Comparison of ENCODE assay signal across 17 cellular contexts in the genomic region with DNA sequence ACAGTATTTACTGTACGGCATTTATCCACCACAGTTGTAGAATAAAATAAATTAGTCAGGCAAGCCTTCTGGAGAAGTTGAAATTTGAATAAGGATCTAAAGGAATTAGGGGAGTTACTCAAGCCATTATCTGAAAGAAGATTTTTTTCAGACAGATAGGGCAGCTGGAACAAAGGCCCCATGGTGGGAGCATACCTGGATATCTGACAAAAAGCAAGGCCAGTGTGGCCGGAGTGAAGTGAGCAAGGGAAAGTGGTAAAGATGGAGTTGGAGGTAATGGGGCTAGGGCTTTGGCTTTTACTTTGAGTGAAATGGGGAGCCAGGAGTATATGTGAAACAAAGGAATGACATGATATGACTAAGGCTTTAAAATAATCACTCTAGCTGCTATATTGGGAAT.
"Had no signal": no experiment of that assay in that cellular context is flagged by ENCODE, and none has a peak within 500 bp of the region (broad histone marks: within the 10 kb centered on the region; RNA-seq: fewer than 3 reads in every experiment).

No MANE protein-coding gene starts in this region.

- H3K27ac ChIP-seq: cardiac muscle cell, foreskin keratinocyte, tibial artery had no signal

- H3K4me1 ChIP-seq: foreskin keratinocyte, tibial artery had no signal

- H3K27ac Mint-ChIP-seq: activated naive CD8-positive, alpha-beta T cell treated with anti-CD3 and anti-CD28 coated beads for 36 hours had no signal

- H3K4me3 ChIP-seq: cardiac muscle cell, lung, tibial artery had no signal

- ATAC-seq: effector memory CD8-positive, alpha-beta T cell; foreskin keratinocyte; stimulated activated naive CD8-positive, alpha-beta T cell treated with anti-CD3 and anti-CD28 coated beads, Interleukin-15, Interleukin-2, amounts not matched to agents 100 U/mL and 50 U/mL, for 24 hours had no signal

- H3K36me3 ChIP-seq: cardiac muscle cell, tibial artery had no signal

- H3K27me3 ChIP-seq: cardiac muscle cell, foreskin keratinocyte, tibial artery had no signal

- H3K27me3 Mint-ChIP-seq: activated naive CD8-positive, alpha-beta T cell treated with anti-CD3 and anti-CD28 coated beads for 36 hours; effector memory CD8-positive, alpha-beta T cell had no signal

- H3K4me3 Mint-ChIP-seq: activated naive CD8-positive, alpha-beta T cell treated with anti-CD3 and anti-CD28 coated beads for 36 hours; effector memory CD8-positive, alpha-beta T cell had no signal

- H3K9me3 ChIP-seq: tibial artery had no signal

- DNase-seq: activated CD4-positive, alpha-beta T cell treated with anti-CD3 and anti-CD28 coated beads, Interleukin-2, amount 50 U/mL, for 48 hours; activated naive CD8-positive, alpha-beta T cell treated with anti-CD3 and anti-CD28 coated beads for 36 hours; amygdala; effector memory CD8-positive, alpha-beta T cell; foreskin keratinocyte; glutamatergic neuron; kidney; midbrain; occipital lobe; posterior cingulate gyrus; retina; stimulated activated CD8-positive, alpha-beta memory T cell treated with anti-CD3 and anti-CD28 coated beads, Interleukin-4, amount 100 ng/mL, for 48 hours; stimulated activated naive CD8-positive, alpha-beta T cell treated with anti-CD3 and anti-CD28 coated beads, Interleukin-15, Interleukin-2, amounts not matched to agents 100 U/mL and 50 U/mL, for 24 hours; substantia nigra; tibial artery had no signal
